In the genomic region with DNA sequence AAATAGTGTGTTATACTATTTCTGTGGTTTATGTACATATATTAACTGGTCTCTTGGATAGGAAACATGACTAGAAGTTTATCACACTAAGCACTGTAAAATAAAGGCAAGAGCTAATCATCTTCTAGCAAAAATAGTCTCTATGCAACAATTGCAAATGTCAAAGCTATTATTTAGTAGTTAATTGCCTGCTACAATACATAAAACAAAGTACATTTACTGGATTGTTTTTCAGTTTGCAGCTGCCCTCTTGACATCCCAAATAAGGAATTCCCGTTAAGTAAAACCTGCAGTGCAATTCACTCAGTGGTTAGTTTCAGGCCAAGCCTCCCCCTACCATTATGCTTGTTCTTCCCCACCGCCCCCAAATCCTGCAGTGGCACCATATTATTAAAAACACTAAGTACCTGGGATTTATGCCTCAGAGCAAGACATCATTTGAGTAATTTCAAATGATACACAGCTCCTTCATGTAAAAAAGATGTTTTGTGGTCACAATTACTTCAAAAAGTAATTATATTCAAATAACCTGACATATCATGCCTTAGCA, we compare ENCODE assay signal across 2 cellular contexts.
A peak's percentile ranks its signal among the peaks of the same experiment; 100 is the strongest.
TF ChIP-seq lines count a peak whose summit lies in the region.

No MANE protein-coding gene starts in this region.

TF ChIP-seq in SK-N-SH treated with all-trans-retinoic acid at 6 μM for 48 hours, 23 proteins besides CTCF, POLR2A, EP300 and RAD21 (continued from another document):
- TF ChIP-seq, protein P1, sequence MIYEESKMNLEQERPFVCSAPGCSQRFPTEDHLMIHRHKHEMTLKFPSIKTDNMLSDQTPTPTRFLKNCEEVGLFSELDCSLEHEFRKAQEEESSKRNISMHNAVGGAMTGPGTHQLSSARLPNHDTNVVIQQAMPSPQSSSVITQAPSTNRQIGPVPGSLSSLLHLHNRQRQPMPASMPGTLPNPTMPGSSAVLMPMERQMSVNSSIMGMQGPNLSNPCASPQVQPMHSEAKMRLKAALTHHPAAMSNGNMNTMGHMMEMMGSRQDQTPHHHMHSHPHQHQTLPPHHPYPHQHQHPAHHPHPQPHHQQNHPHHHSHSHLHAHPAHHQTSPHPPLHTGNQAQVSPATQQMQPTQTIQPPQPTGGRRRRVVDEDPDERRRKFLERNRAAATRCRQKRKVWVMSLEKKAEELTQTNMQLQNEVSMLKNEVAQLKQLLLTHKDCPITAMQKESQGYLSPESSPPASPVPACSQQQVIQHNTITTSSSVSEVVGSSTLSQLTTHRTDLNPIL (CRISPR knock-in tag; IDR thresholded peaks at IDR 0.05; ENCODE audit: low read depth) = no peak
- TF ChIP-seq ESRRG (CRISPR knock-in tag; IDR thresholded peaks at IDR 0.05) = no peak
TF ChIP-seq in SK-N-SH treated with all-trans-retinoic acid at 6 μM for 48 hours: peak in this region for 0.

TF ChIP-seq in HEK293, 187 proteins besides CTCF, POLR2A, EP300 and RAD21 (continued from another document):
- TF ChIP-seq, protein P2, sequence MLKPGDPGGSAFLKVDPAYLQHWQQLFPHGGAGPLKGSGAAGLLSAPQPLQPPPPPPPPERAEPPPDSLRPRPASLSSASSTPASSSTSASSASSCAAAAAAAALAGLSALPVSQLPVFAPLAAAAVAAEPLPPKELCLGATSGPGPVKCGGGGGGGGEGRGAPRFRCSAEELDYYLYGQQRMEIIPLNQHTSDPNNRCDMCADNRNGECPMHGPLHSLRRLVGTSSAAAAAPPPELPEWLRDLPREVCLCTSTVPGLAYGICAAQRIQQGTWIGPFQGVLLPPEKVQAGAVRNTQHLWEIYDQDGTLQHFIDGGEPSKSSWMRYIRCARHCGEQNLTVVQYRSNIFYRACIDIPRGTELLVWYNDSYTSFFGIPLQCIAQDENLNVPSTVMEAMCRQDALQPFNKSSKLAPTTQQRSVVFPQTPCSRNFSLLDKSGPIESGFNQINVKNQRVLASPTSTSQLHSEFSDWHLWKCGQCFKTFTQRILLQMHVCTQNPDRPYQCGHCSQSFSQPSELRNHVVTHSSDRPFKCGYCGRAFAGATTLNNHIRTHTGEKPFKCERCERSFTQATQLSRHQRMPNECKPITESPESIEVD (tag by site-specific recombination; IDR thresholded peaks at IDR 0.05) = peak; percentile 89
- no peak for TF ChIP-seq ZNF558 (tag by site-specific recombination; IDR thresholded peaks at IDR 0.05)
